Comparison of ENCODE assay signal across 8 cellular contexts in genomic region chr4:51845055-51845426, GRCh38. TPM values are rescaled to one million over a fixed set of nuclear protein-coding genes. Genes with fewer than 3 reads are reported as not detected.
DNase-seq lines count a peak whose midpoint lies in the region; ATAC-seq and TF ChIP-seq lines count a peak whose summit lies in the region.

No MANE protein-coding gene starts in this region.

- peaks cover 11% of the 10 kb centered on the region for H3K79me1 ChIP-seq in trophoblast cell (ENCODE audit: low read length)

- WGBS in esophagus muscularis mucosa = 52% methylated on average over 6 of the region's 6 CpGs
- WGBS in trophoblast cell (ENCODE audit: extremely low coverage, insufficient coverage, insufficient read length) = 100% methylated on average over 2 of the region's 6 CpGs

- no peak overlapping the region for H2AK5ac ChIP-seq in trophoblast cell (ENCODE audit: low read length)

- H3K27me3 ChIP-seq in DND-41 (ENCODE audit: insufficient read depth, low read length, poor library complexity) (no peaks in the 10 kb centered on the region), SJCRH30 (no peaks in the 10 kb centered on the region), esophagus muscularis mucosa (no peaks in the 10 kb centered on the region), trophoblast cell (ENCODE audit: insufficient read depth, low read length) (no peaks in the 10 kb centered on the region)

- DNase-seq in DND-41 (no peak), SJCRH30 (no peak), esophagus muscularis mucosa (ENCODE audit: extremely low spot score) (no peak), trophoblast cell (no peak), NCI-H226 (no peak)
- DNase-seq in NK-92 treated with Interleukin-12 subunit alpha and Interleukin-12 subunit beta, amount 100 ng/mL, for 24 hours (lab: John Stamatoyannopoulos, UW) = no peak

- no peak for TF ChIP-seq EP300 in esophagus muscularis mucosa (IDR thresholded peaks at IDR 0.05)

- H3K4me2 ChIP-seq in DND-41 (ENCODE audit: insufficient read depth, low read length) (peak overlapping the region; percentile 92), trophoblast cell (ENCODE audit: low read length) (peak overlapping the region; percentile 90)

- intact Hi-C loops in esophagus muscularis mucosa (cut with DNase I) = no loop called here

- H3K27ac ChIP-seq in DND-41 (ENCODE audit: low read length) (peak overlapping the region; percentile 70), SJCRH30 (peak overlapping the region; percentile 39), esophagus muscularis mucosa (replicated peaks in 1 of 4) (peak overlapping the region; percentile 94 to 99 (median 96)), trophoblast cell (ENCODE audit: low read depth, low read length) (no peak overlapping the region)

- H3K4me1 ChIP-seq in DND-41 (ENCODE audit: insufficient read depth, low read length) (peaks cover 49% of the 10 kb centered on the region), SJCRH30 (no peaks in the 10 kb centered on the region), esophagus muscularis mucosa (peaks cover 12 to 57% (median 55%) of the 10 kb centered on the region in 4 donors), trophoblast cell (ENCODE audit: control insufficient read depth in 1 of 2, insufficient read depth in 2 of 2, low read length in 2 of 2) (peaks cover 0 to 5% of the 10 kb centered on the region in 2 experiments)

- H2AFZ ChIP-seq in DND-41 (ENCODE audit: low read depth, low read length) = peak overlapping the region; percentile 70
- H2AFZ ChIP-seq in trophoblast cell (ENCODE audit: insufficient read depth, low read length, poor library complexity) = peak overlapping the region; percentile 75

- H4K91ac ChIP-seq in trophoblast cell (ENCODE audit: low read depth, low read length) = peak overlapping the region; percentile 66

- peaks cover 36% of the 10 kb centered on the region for H4K20me1 ChIP-seq in DND-41 (ENCODE audit: insufficient read depth, low read length)

- H3K9me3 ChIP-seq in DND-41 (ENCODE audit: insufficient read depth, low read length, severe bottlenecking) = no peaks in the 10 kb centered on the region
- no peaks in the 10 kb centered on the region for H3K9me3 ChIP-seq in SJCRH30 (replicated peaks)
- no peaks in the 10 kb centered on the region for H3K9me3 ChIP-seq in esophagus muscularis mucosa
- no peaks in the 10 kb centered on the region for H3K9me3 ChIP-seq in trophoblast cell (ENCODE audit: insufficient read depth, low read depth, low read length)

- H2BK12ac ChIP-seq in trophoblast cell (ENCODE audit: low read length) = no peak overlapping the region

- peak overlapping the region; percentile 41 for H2BK120ac ChIP-seq in trophoblast cell (ENCODE audit: insufficient read depth, low read length, poor library complexity)

- H3K36me3 ChIP-seq in DND-41 (ENCODE audit: insufficient read depth, low read length) = peaks cover 19% of the 10 kb centered on the region
- H3K36me3 ChIP-seq in SJCRH30 = peaks cover 19% of the 10 kb centered on the region
- peaks cover 0 to 6% (median 0%) of the 10 kb centered on the region in 4 donors for H3K36me3 ChIP-seq in esophagus muscularis mucosa
- H3K36me3 ChIP-seq in trophoblast cell (ENCODE audit: control insufficient read depth in 1 of 2, insufficient read depth in 2 of 2, low read length in 2 of 2) = no peaks in the 10 kb centered on the region

- peak overlapping the region; percentile 67 for H3K14ac ChIP-seq in trophoblast cell (ENCODE audit: low read length)

- peak overlapping the region; percentile 95 for H4K8ac ChIP-seq in trophoblast cell (ENCODE audit: low read depth, low read length)

- H3K18ac ChIP-seq in trophoblast cell (ENCODE audit: low read length) = no peak overlapping the region

- no peak overlapping the region for H2BK5ac ChIP-seq in trophoblast cell (ENCODE audit: low read depth, low read length, poor library complexity)

- TF ChIP-seq CTCF in DND-41 (IDR thresholded peaks at IDR 0.05; ENCODE audit: borderline replicate concordance, extremely low read depth, low read length, poor library complexity, severe bottlenecking) = no peak
- TF ChIP-seq CTCF in esophagus muscularis mucosa (IDR thresholded peaks at IDR 0.05) = no peak

- no peak for TF ChIP-seq POLR2A in esophagus muscularis mucosa (IDR thresholded peaks at IDR 0.05; ENCODE audit: low read depth)

- no peak overlapping the region for H3K4ac ChIP-seq in trophoblast cell (ENCODE audit: low read depth, low read length)

- H3K9ac ChIP-seq in DND-41 (ENCODE audit: low read depth, low read length) = peak overlapping the region; percentile 70
- peak overlapping the region; percentile 93 for H3K9ac ChIP-seq in trophoblast cell (ENCODE audit: low read length)

- H3K4me3 ChIP-seq in DND-41 (ENCODE audit: low read depth in 1 of 2, low read length in 2 of 2) (peak overlapping the region; percentile 20 to 79; a peak in 3 of 4 replicates), SJCRH30 (peak overlapping the region; percentile 86), esophagus muscularis mucosa (peak overlapping the region; percentile 76 to 95 (median 88)), trophoblast cell (ENCODE audit: low read depth, low read length) (peak overlapping the region; percentile 79)

- peak overlapping the region; percentile 96 for H4K12ac ChIP-seq in trophoblast cell (ENCODE audit: low read depth, low read length)

- no peak overlapping the region for H3K23ac ChIP-seq in trophoblast cell (ENCODE audit: low read length)

- ATAC-seq in DND-41 (ENCODE audit: insufficient read depth, low read depth) (no peak), HG02588 (IDR thresholded peaks at IDR 0.05; ENCODE audit: unreplicated experiment) (no peak), HG02623 (IDR thresholded peaks at IDR 0.05; ENCODE audit: unreplicated experiment) (no peak)

- peaks cover 67% of the 10 kb centered on the region for H3K79me2 ChIP-seq in DND-41 (ENCODE audit: insufficient read depth, low read length)
- H3K79me2 ChIP-seq in trophoblast cell (ENCODE audit: control insufficient read depth, insufficient read depth, low read length, poor library complexity) = peaks cover 6% of the 10 kb centered on the region

RNA-seq across cellular contexts. Expression of gene DCUN1D4, which starts 2.1 kb away (rescaled TPM):
- total RNA-seq in SJCRH30 (2014; rRNA removed; shearing (Covaris generic)) = 59.9 and 66.5 TPM in 2 replicates
- total RNA-seq in esophagus muscularis mucosa = 10 to 100 TPM; 36.0 to 70.6 (median 51.9) TPM
- polyA plus RNA-seq in trophoblast cell (2013) = 11.5 and 11.7 TPM in 2 replicates
